16 cellular contexts compared by ENCODE assay signal in genomic region chr10:75593690-75594556, GRCh38.
DNase-seq lines count a peak whose midpoint lies in the region; ATAC-seq and TF ChIP-seq lines count a peak whose summit lies in the region.
"Had no signal": no experiment of that assay in that cellular context is flagged by ENCODE, and none has a peak within 500 bp of the region (broad histone marks: within the 10 kb centered on the region; RNA-seq: fewer than 3 reads in every experiment).

No MANE protein-coding gene starts in this region.

- no peaks in the 10 kb centered on the region for H3K27me3 ChIP-seq in endocrine pancreas (ENCODE audit: control insufficient read depth, insufficient read depth, low read length)
- H3K27me3 ChIP-seq: cardiac muscle cell had no signal

- CTCF ChIA-PET in HEK293 (lab: Yijun Ruan, JAX): interaction anchor here (0.6 to 1.1 kb wide), 12 partner anchors 8 to 469 kb away, joined by 3 to 4 read pairs (median 3); partner anchors contain the start of gene ZNF503
- CTCF ChIA-PET in activated CD4-positive, alpha-beta memory T cell treated with anti-CD3 and anti-CD28 coated beads for 36 hours (lab: Charles Lee): no interaction called here

- no peaks in the 10 kb centered on the region for H3K9me3 Mint-ChIP-seq in nephron
- no peaks in the 10 kb centered on the region for H3K9me3 Mint-ChIP-seq in activated CD4-positive, alpha-beta memory T cell treated with anti-CD3 and anti-CD28 coated beads for 36 hours
- H3K9me3 Mint-ChIP-seq: activated naive CD4-positive, alpha-beta T cell treated with anti-CD3 and anti-CD28 coated beads, Interleukin-2, amount 10 ng/mL, durations not matched to agents 7 days and 5 days; CD8-positive, alpha-beta T cell; stimulated activated naive CD8-positive, alpha-beta T cell treated with anti-CD3 and anti-CD28 coated beads, Interleukin-15, Interleukin-2, amounts not matched to agents 100 ng/mL and 50 ng/mL, for 24 hours had no signal

- H3K27ac Mint-ChIP-seq in nephron (peak overlapping the region; percentile 85 to 93 (median 90)), T-helper 17 cell (no peak overlapping the region)
- H3K27ac Mint-ChIP-seq in activated CD4-positive, alpha-beta memory T cell treated with anti-CD3 and anti-CD28 coated beads for 36 hours: no peak overlapping the region
- H3K27ac Mint-ChIP-seq: activated naive CD4-positive, alpha-beta T cell treated with anti-CD3 and anti-CD28 coated beads, Interleukin-2, amount 10 ng/mL, durations not matched to agents 7 days and 5 days; CD8-positive, alpha-beta T cell; stimulated activated naive CD8-positive, alpha-beta T cell treated with anti-CD3 and anti-CD28 coated beads, Interleukin-15, Interleukin-2, amounts not matched to agents 100 ng/mL and 50 ng/mL, for 24 hours had no signal

- TF ChIP-seq CTCF in HEK293 (tag by site-specific recombination; IDR thresholded peaks at IDR 0.05) (peak; percentile 86), nephron (IDR thresholded peaks at IDR 0.05; ENCODE audit: unreplicated experiment in 3 of 3) (peak in 2 of 3 experiments; percentile 29 to 46)

- H3K36me3 ChIP-seq in HEK293 (ENCODE audit: control insufficient read depth in 2 of 2, insufficient read depth in 1 of 2, low read length in 2 of 2): no peaks in the 10 kb centered on the region
- H3K36me3 ChIP-seq in endocrine pancreas (ENCODE audit: control insufficient read depth, insufficient read depth, low read length): no peaks in the 10 kb centered on the region
- H3K36me3 ChIP-seq: cardiac muscle cell had no signal

- H3K4me3 ChIP-seq in HEK293 (ENCODE audit: low read depth, low read length) (no peak overlapping the region), endocrine pancreas (ENCODE audit: control insufficient read depth, insufficient read depth, low read length) (peak overlapping the region; percentile 11)
- H3K4me3 ChIP-seq: cardiac muscle cell, SK-N-MC had no signal

- H3K27me3 Mint-ChIP-seq in nephron (ENCODE audit: low read depth): peaks cover 35% of the 10 kb centered on the region
- H3K27me3 Mint-ChIP-seq in T-helper 17 cell: peaks cover 25% of the 10 kb centered on the region
- peaks cover 10% of the 10 kb centered on the region for H3K27me3 Mint-ChIP-seq in activated CD4-positive, alpha-beta memory T cell treated with anti-CD3 and anti-CD28 coated beads for 36 hours

- H3K9me3 ChIP-seq in HEK293 (ENCODE audit: control insufficient read depth, insufficient read depth, low read depth, low read length): no peaks in the 10 kb centered on the region
- H3K9me3 ChIP-seq in endocrine pancreas (ENCODE audit: control insufficient read depth, low read length): no peaks in the 10 kb centered on the region
- no peaks in the 10 kb centered on the region for H3K9me3 ChIP-seq in T-helper 17 cell (ENCODE audit: control insufficient read depth, low read length, poor library complexity, severe bottlenecking)

- intact Hi-C loops in activated CD4-positive, alpha-beta memory T cell treated with anti-CD3 and anti-CD28 coated beads for 36 hours (cut with micrococcal nuclease): no loop called here

- peaks cover 42% of the 10 kb centered on the region for H3K4me1 Mint-ChIP-seq in nephron
- no peaks in the 10 kb centered on the region for H3K4me1 Mint-ChIP-seq in T-helper 17 cell
- no peaks in the 10 kb centered on the region for H3K4me1 Mint-ChIP-seq in activated CD4-positive, alpha-beta memory T cell treated with anti-CD3 and anti-CD28 coated beads for 36 hours (ENCODE audit: low read depth)
- H3K4me1 Mint-ChIP-seq: activated naive CD4-positive, alpha-beta T cell treated with anti-CD3 and anti-CD28 coated beads, Interleukin-2, amount 10 ng/mL, durations not matched to agents 7 days and 5 days had no signal

- H3K27ac ChIP-seq in HEK293 (ENCODE audit: extremely low read depth, low read depth, low read length): peak overlapping the region; percentile 85
- H3K27ac ChIP-seq: cardiac muscle cell, SK-N-MC had no signal

- H3K36me3 Mint-ChIP-seq in nephron (ENCODE audit: low read depth) (no peaks in the 10 kb centered on the region), T-helper 17 cell (ENCODE audit: low read depth) (no peaks in the 10 kb centered on the region)
- no peaks in the 10 kb centered on the region for H3K36me3 Mint-ChIP-seq in activated CD4-positive, alpha-beta memory T cell treated with anti-CD3 and anti-CD28 coated beads for 36 hours
- H3K36me3 Mint-ChIP-seq: activated naive CD4-positive, alpha-beta T cell treated with anti-CD3 and anti-CD28 coated beads, Interleukin-2, amount 10 ng/mL, durations not matched to agents 7 days and 5 days; CD8-positive, alpha-beta T cell had no signal

- H3K4me1 ChIP-seq in HEK293 (ENCODE audit: control insufficient read depth, insufficient read depth, low read length): peaks cover 26% of the 10 kb centered on the region
- no peaks in the 10 kb centered on the region for H3K4me1 ChIP-seq in endocrine pancreas (ENCODE audit: control insufficient read depth, insufficient read depth, low read length)

- POLR2A ChIA-PET in HEK293 (lab: Yijun Ruan, JAX): interaction anchor here (1.1 kb wide), 1 partner anchor 192 kb away, joined by 4 read pairs; the partner anchor contains the start of gene ZNF503
- POLR2A ChIA-PET in activated CD4-positive, alpha-beta memory T cell treated with anti-CD3 and anti-CD28 coated beads for 36 hours (lab: Charles Lee): no interaction called here

- ATAC-seq in GM21717 (IDR thresholded peaks at IDR 0.05; ENCODE audit: unreplicated experiment) (no peak), T-helper 17 cell (no peak)
- ATAC-seq: CD8-positive, alpha-beta T cell had no signal

- H3K9ac ChIP-seq in endocrine pancreas (ENCODE audit: control insufficient read depth, insufficient read depth, low read length): no peak overlapping the region

- DNase-seq in Daoy (ENCODE audit: low read depth): peak; percentile 20
- DNase-seq in T-helper 17 cell: no peak
- no peak for DNase-seq in activated CD4-positive, alpha-beta memory T cell treated with anti-CD3 and anti-CD28 coated beads for 36 hours
- DNase-seq in NCI-H2196 (lab: John Stamatoyannopoulos, UW; ENCODE audit: unreplicated experiment): no peak
- DNase-seq: activated naive CD4-positive, alpha-beta T cell treated with anti-CD3 and anti-CD28 coated beads, Interleukin-2, amount 10 ng/mL, durations not matched to agents 7 days and 5 days; CD8-positive, alpha-beta T cell; head of caudate nucleus; MM.1S; NCI-H2107 had no signal

- H3K4me3 Mint-ChIP-seq in nephron (no peak overlapping the region), T-helper 17 cell (no peak overlapping the region)
- H3K4me3 Mint-ChIP-seq in activated CD4-positive, alpha-beta memory T cell treated with anti-CD3 and anti-CD28 coated beads for 36 hours: no peak overlapping the region
- H3K4me3 Mint-ChIP-seq: activated naive CD4-positive, alpha-beta T cell treated with anti-CD3 and anti-CD28 coated beads, Interleukin-2, amount 10 ng/mL, durations not matched to agents 7 days and 5 days; CD8-positive, alpha-beta T cell; stimulated activated naive CD8-positive, alpha-beta T cell treated with anti-CD3 and anti-CD28 coated beads, Interleukin-15, Interleukin-2, amounts not matched to agents 100 ng/mL and 50 ng/mL, for 24 hours had no signal

TF ChIP-seq in HEK293, 187 proteins besides CTCF, POLR2A, EP300 and RAD21 (continues in another document):
- TF ChIP-seq ZIC2 (tag by site-specific recombination; IDR thresholded peaks at IDR 0.05) (0 out of 2 replicates have a peak, but pooled peaks have one; percentile 40), ZBTB48 (tag by site-specific recombination; IDR thresholded peaks at IDR 0.05) (peak; percentile 89), ZFP37 (tag by site-specific recombination; IDR thresholded peaks at IDR 0.05) (0 out of 2 replicates have a peak, but pooled peaks have one; percentile 26), ZNF501 (tag by site-specific recombination; IDR thresholded peaks at IDR 0.05) (0 out of 2 replicates have a peak, but pooled peaks have one; percentile 15), ZNF394 (tag by site-specific recombination; IDR thresholded peaks at IDR 0.05; ENCODE audit: borderline replicate concordance) (peak; percentile 52; the same call in 1 of the 2 replicates), SCRT1 (tag by site-specific recombination; IDR thresholded peaks at IDR 0.05; ENCODE audit: borderline replicate concordance) (peak; percentile 53; the same call in 1 of the 2 replicates)
- TF ChIP-seq, protein P1, sequence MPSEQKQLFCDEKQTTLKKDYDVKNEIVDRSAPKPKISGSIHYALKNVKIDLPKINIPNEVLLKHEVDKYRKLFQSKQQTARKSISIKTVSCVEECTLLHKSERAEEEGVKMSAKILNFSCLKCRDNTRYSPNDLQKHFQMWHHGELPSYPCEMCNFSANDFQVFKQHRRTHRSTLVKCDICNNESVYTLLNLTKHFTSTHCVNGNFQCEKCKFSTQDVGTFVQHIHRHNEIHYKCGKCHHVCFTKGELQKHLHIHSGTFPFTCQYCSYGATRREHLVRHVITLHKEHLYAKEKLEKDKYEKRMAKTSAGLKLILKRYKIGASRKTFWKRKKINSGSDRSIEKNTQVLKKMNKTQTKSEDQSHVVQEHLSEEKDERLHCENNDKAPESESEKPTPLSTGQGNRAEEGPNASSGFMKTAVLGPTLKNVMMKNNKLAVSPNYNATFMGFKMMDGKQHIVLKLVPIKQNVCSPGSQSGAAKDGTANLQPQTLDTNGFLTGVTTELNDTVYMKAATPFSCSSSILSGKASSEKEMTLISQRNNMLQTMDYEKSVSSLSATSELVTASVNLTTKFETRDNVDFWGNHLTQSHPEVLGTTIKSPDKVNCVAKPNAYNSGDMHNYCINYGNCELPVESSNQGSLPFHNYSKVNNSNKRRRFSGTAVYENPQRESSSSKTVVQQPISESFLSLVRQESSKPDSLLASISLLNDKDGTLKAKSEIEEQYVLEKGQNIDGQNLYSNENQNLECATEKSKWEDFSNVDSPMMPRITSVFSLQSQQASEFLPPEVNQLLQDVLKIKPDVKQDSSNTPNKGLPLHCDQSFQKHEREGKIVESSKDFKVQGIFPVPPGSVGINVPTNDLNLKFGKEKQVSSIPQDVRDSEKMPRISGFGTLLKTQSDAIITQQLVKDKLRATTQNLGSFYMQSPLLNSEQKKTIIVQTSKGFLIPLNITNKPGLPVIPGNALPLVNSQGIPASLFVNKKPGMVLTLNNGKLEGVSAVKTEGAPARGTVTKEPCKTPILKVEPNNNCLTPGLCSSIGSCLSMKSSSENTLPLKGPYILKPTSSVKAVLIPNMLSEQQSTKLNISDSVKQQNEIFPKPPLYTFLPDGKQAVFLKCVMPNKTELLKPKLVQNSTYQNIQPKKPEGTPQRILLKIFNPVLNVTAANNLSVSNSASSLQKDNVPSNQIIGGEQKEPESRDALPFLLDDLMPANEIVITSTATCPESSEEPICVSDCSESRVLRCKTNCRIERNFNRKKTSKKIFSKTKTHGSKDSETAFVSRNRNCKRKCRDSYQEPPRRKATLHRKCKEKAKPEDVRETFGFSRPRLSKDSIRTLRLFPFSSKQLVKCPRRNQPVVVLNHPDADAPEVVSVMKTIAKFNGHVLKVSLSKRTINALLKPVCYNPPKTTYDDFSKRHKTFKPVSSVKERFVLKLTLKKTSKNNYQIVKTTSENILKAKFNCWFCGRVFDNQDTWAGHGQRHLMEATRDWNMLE (tag by site-specific recombination; conservative IDR thresholded peaks at IDR 0.05; ENCODE audit: low read depth): 0 out of 2 replicates have a peak, but pooled peaks have one; percentile 20

Comparison
In these comparisons a context has a peak if more than half of its experiments do, and no peak if none do; other contexts are left out.
1. H3K27ac Mint-ChIP-seq: peak in nephron (3 of 3); none in T-helper 17 cell (single experiment) and activated CD4-positive, alpha-beta memory T cell treated with anti-CD3 and anti-CD28 coated beads for 36 hours (single experiment).